8 cellular contexts compared by ENCODE assay signal in the genomic region with DNA sequence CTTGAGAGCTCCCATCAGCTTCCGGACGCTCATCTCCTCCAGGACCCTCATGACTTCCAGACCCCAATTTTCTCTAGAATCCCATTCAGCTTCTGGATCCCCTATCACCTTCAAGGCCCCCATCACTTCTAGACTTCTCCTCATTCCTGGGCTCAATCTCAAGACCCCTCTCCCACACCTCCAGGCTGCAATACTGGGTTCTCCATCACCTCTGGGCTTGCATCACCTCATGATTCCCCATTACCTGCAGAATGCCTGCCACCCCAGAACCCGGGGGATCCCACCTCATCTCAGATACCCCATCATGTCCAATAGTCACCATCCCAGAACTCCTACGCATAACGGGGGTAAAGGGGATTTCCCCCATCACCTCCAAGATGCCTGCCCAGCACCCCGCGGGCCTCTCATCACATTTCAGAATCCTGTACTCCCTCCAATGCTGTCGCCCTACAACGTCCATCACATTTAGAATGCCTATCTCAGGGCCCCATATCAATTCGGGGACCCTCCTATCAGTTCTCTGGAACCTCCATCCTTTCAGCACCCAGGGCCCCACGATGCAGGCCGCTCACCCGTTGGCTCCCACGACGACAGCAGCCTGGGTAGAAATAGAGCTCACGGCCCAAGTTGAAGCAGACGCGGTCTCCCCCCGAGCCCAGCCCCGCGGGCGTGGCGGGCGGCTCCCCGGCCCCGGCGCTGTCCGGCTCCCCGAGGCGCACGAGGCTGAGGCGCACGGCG. TPM values are rescaled to one million over a fixed set of nuclear protein-coding genes. Genes with fewer than 3 reads are reported as not detected.
A peak's percentile ranks its signal among the peaks of the same experiment; 100 is the strongest.
DNase-seq lines count a peak whose midpoint lies in the region; ATAC-seq, FAIRE-seq and TF ChIP-seq lines count a peak whose summit lies in the region.

No MANE protein-coding gene starts in this region.

- H3K36me3 Mint-ChIP-seq in activated naive CD4-positive, alpha-beta T cell treated with anti-CD3 and anti-CD28 coated beads for 36 hours (ENCODE audit: low read depth): peaks cover 37% of the 10 kb centered on the region
- H3K36me3 Mint-ChIP-seq in endodermal cell (ENCODE audit: low read depth): peaks cover 35% of the 10 kb centered on the region

- CTCF ChIA-PET in activated naive CD4-positive, alpha-beta T cell treated with anti-CD3 and anti-CD28 coated beads for 36 hours (lab: Charles Lee): interaction anchor here (0.6 to 2.7 kb wide), 2 partner anchors 17 to 22 kb away, joined by 4 to 9 read pairs; a partner anchor contains a TSS

- 10 to 12% methylated on average over 16 to 34 of the region's 34 CpGs for WGBS in endodermal cell (ENCODE audit: insufficient coverage in 1 of 2, insufficient read length in 1 of 2), 2 experiments
- WGBS in pancreas, 2 donors: 6% methylated on average over 34 of the region's 34 CpGs

- peak overlapping the region; percentile 71 for H3K27ac Mint-ChIP-seq in activated naive CD4-positive, alpha-beta T cell treated with anti-CD3 and anti-CD28 coated beads for 36 hours
- peak overlapping the region; percentile 83 for H3K27ac Mint-ChIP-seq in endodermal cell

- H3K4me1 Mint-ChIP-seq in activated naive CD4-positive, alpha-beta T cell treated with anti-CD3 and anti-CD28 coated beads for 36 hours (ENCODE audit: low read depth): peaks cover 24% of the 10 kb centered on the region
- H3K4me1 Mint-ChIP-seq in endodermal cell: peaks cover 20% of the 10 kb centered on the region

- H3K79me2 ChIP-seq in OCI-LY3 (ENCODE audit: low read length): peaks cover 15% of the 10 kb centered on the region

- H4K20me1 ChIP-seq in OCI-LY3 (ENCODE audit: insufficient read depth, low read length): peaks cover 14% of the 10 kb centered on the region

- no peak for DNase-seq in activated naive CD4-positive, alpha-beta T cell treated with anti-CD3 and anti-CD28 coated beads for 36 hours
- DNase-seq in activated naive CD4-positive, alpha-beta T cell treated with anti-CD3 and anti-CD28 coated beads, Interleukin-2, amount 50 U/mL, for 16 hours: no peak
- DNase-seq in endodermal cell (no peak), pancreas (no peak)
- no peak for DNase-seq in effector CD4-positive, alpha-beta T cell
- DNase-seq in NK-92 treated with Interleukin-12 subunit alpha and Interleukin-12 subunit beta, amount 100 ng/mL, for 24 hours (lab: John Stamatoyannopoulos, UW): no peak

- peak overlapping the region; percentile 92 for H3K9ac ChIP-seq in OCI-LY3 (ENCODE audit: low read length)
- peak overlapping the region; percentile 77 for H3K9ac ChIP-seq in endodermal cell (ENCODE audit: extremely low read depth, low read length, poor library complexity, severe bottlenecking)

- H3K4me2 ChIP-seq in OCI-LY3 (ENCODE audit: low read length): peak overlapping the region; percentile 100

- H3K4me3 Mint-ChIP-seq in activated naive CD4-positive, alpha-beta T cell treated with anti-CD3 and anti-CD28 coated beads for 36 hours: peak overlapping the region; percentile 93
- peak overlapping the region; percentile 93 for H3K4me3 Mint-ChIP-seq in endodermal cell

- TF ChIP-seq CTCF in OCI-LY3 (IDR thresholded peaks at IDR 0.05; ENCODE audit: low read depth, low read length) (no peak), endodermal cell (conservative IDR thresholded peaks at IDR 0.05) (no peak), pancreas (IDR thresholded peaks at IDR 0.05) (no peak)

- H3K27ac ChIP-seq in OCI-LY3 (ENCODE audit: low read length) (no peak overlapping the region), endodermal cell (ENCODE audit: low read depth, low read length) (no peak overlapping the region), pancreas (no peak overlapping the region)

- H3K36me3 ChIP-seq in OCI-LY3 (replicated peaks; ENCODE audit: low read depth, low read length) (peaks cover 21% of the 10 kb centered on the region), endodermal cell (ENCODE audit: control insufficient read depth, insufficient read depth, low read length) (peaks cover 29% of the 10 kb centered on the region), pancreas (peaks cover 0 to 6% (median 0%) of the 10 kb centered on the region in 3 donors)

- H3K4me3 ChIP-seq in OCI-LY3 (ENCODE audit: low read length): peak overlapping the region; percentile 90
- H3K4me3 ChIP-seq in endodermal cell (ENCODE audit: low read length): peak overlapping the region; percentile 99
- H3K4me3 ChIP-seq in pancreas: peak overlapping the region; percentile 63 to 82 (median 69)

- H3K27me3 ChIP-seq in OCI-LY3 (ENCODE audit: low read depth, low read length) (no peaks in the 10 kb centered on the region), endodermal cell (ENCODE audit: control insufficient read depth, insufficient read depth, low read length, poor library complexity, severe bottlenecking) (no peaks in the 10 kb centered on the region), pancreas (no peaks in the 10 kb centered on the region)

- no peak overlapping the region for H2AFZ ChIP-seq in OCI-LY3 (ENCODE audit: low read depth, low read length)

- intact Hi-C loops in activated naive CD4-positive, alpha-beta T cell treated with anti-CD3 and anti-CD28 coated beads for 36 hours (cut with micrococcal nuclease): loop anchor here (1.0 to 10.0 kb wide), 7 partner anchors 23 to 287 kb away; a partner anchor contains a TSS
- intact Hi-C loops in pancreas (cut with DNase I): no loop called here

- H3K9me3 ChIP-seq in OCI-LY3 (ENCODE audit: insufficient read depth, low read length): no peaks in the 10 kb centered on the region
- no peaks in the 10 kb centered on the region for H3K9me3 ChIP-seq in endodermal cell (ENCODE audit: control insufficient read depth, low read length)
- no peaks in the 10 kb centered on the region for H3K9me3 ChIP-seq in pancreas

- FAIRE-seq in pancreas (lab: Jason Lieb, UNC): no peak

- H3K4me1 ChIP-seq in OCI-LY3 (ENCODE audit: low read length): peaks cover 28% of the 10 kb centered on the region
- no peaks in the 10 kb centered on the region for H3K4me1 ChIP-seq in endodermal cell (ENCODE audit: control insufficient read depth, insufficient read depth, low read length)
- H3K4me1 ChIP-seq in pancreas: peaks cover 0 to 9% (median 8%) of the 10 kb centered on the region in 3 donors

- peaks cover 13% of the 10 kb centered on the region for H3K27me3 Mint-ChIP-seq in activated naive CD4-positive, alpha-beta T cell treated with anti-CD3 and anti-CD28 coated beads for 36 hours (ENCODE audit: low read depth)
- peaks cover 5% of the 10 kb centered on the region for H3K27me3 Mint-ChIP-seq in endodermal cell (ENCODE audit: insufficient read depth)

- no peak for ATAC-seq in pancreas
- no peak for ATAC-seq in GM19452 (IDR thresholded peaks at IDR 0.05; ENCODE audit: unreplicated experiment)

- no peaks in the 10 kb centered on the region for H3K9me3 Mint-ChIP-seq in activated naive CD4-positive, alpha-beta T cell treated with anti-CD3 and anti-CD28 coated beads for 36 hours
- H3K9me3 Mint-ChIP-seq in endodermal cell: no peaks in the 10 kb centered on the region

RNA-seq across cellular contexts. Expression of a gene that starts 0.7 kb away (rescaled TPM):
- 10 to 100 TPM; 28.6 to 29.1 TPM for total RNA-seq in activated naive CD4-positive, alpha-beta T cell treated with anti-CD3 and anti-CD28 coated beads for 36 hours
- total RNA-seq in endodermal cell: 10 to 100 TPM; 86.4 to 86.9 TPM
- 61.6 TPM for polyA plus RNA-seq in endodermal cell (2013, experiment 1 of 2)
- polyA plus RNA-seq in endodermal cell (2013, experiment 2 of 2): 53.9 TPM
- total RNA-seq in pancreas: 10 to 100 TPM; 14.3 to 23.0 (median 18.6) TPM
- 10 to 100 TPM; 14.2 to 39.8 TPM for polyA plus RNA-seq in pancreas

RNA-seq across cellular contexts. Expression of a gene that starts 9.6 kb away (rescaled TPM):
- 1 to 10 TPM; 6.1 TPM for total RNA-seq in activated naive CD4-positive, alpha-beta T cell treated with anti-CD3 and anti-CD28 coated beads for 36 hours
- total RNA-seq in endodermal cell (10 to 100 TPM; 58.8 to 75.9 TPM), pancreas (10 to 100 TPM; 27.0 to 74.7 (median 37.7) TPM)
- polyA plus RNA-seq in endodermal cell (2013, experiment 1 of 2): 50.5 TPM
- 46.7 TPM for polyA plus RNA-seq in endodermal cell (2013, experiment 2 of 2)
- 100 to 1,000 TPM; 147 to 293 TPM for polyA plus RNA-seq in pancreas

RNA-seq across cellular contexts. Expression of a gene that starts 22.9 kb away (rescaled TPM):
- total RNA-seq in activated naive CD4-positive, alpha-beta T cell treated with anti-CD3 and anti-CD28 coated beads for 36 hours: 1 to 10 TPM; 1.8 to 2.2 TPM
- total RNA-seq in endodermal cell (10 to 100 TPM; 41.6 to 46.4 TPM), pancreas (10 to 100 TPM; 18.7 to 38.2 (median 28.0) TPM)
- polyA plus RNA-seq in endodermal cell (2013, experiment 1 of 2): 38.7 TPM
- polyA plus RNA-seq in endodermal cell (2013, experiment 2 of 2): 33.4 TPM
- 10 to 100 TPM; 25.1 to 42.5 TPM for polyA plus RNA-seq in pancreas

RNA-seq across cellular contexts. Expression of a gene that starts 23.2 kb away (rescaled TPM):
- under 1 TPM in 1 of 2 experiments, not detected in 1; 0.17 TPM for total RNA-seq in activated naive CD4-positive, alpha-beta T cell treated with anti-CD3 and anti-CD28 coated beads for 36 hours
- total RNA-seq in endodermal cell: under 1 TPM; 0.53 TPM
- polyA plus RNA-seq in endodermal cell (2013, experiment 1 of 2): 0.21 TPM
- 0.17 TPM for polyA plus RNA-seq in endodermal cell (2013, experiment 2 of 2)
- under 1 TPM in 1 of 6 donors, not detected in 5; 0.08 TPM for total RNA-seq in pancreas
- under 1 TPM in 1 of 2 donors, not detected in 1; 0.08 TPM for polyA plus RNA-seq in pancreas

RNA-seq across cellular contexts. Expression of a gene that starts 58.7 kb away (rescaled TPM):
- not detected for total RNA-seq in activated naive CD4-positive, alpha-beta T cell treated with anti-CD3 and anti-CD28 coated beads for 36 hours
- not detected for total RNA-seq in endodermal cell
- not detected for polyA plus RNA-seq in endodermal cell (2013, experiment 1 of 2)
- polyA plus RNA-seq in endodermal cell (2013, experiment 2 of 2): not detected
- total RNA-seq in pancreas: not detected
- not detected for polyA plus RNA-seq in pancreas

Comparison
In these comparisons a context has a peak if more than half of its experiments do, and no peak if none do; other contexts are left out.
1. RNA of a gene that starts 22.9 kb away (total RNA-seq): 41.6 to 46.4 TPM in endodermal cell and 18.7 to 38.2 TPM in pancreas; 1.8 to 2.2 TPM in activated naive CD4-positive, alpha-beta T cell treated with anti-CD3 and anti-CD28 coated beads for 36 hours; every median in the first group is over 4 times any median in the second.
2. Peak in every context shown above with its lines, with median percentiles within 50 percentile points of each other: H3K4me3 ChIP-seq.